8 cellular contexts compared by ENCODE assay signal in genomic region chr4:42397635-42398447, GRCh38. TPM values are rescaled to one million over a fixed set of nuclear protein-coding genes. Genes with fewer than 3 reads are reported as not detected.
DNase-seq lines count a peak whose midpoint lies in the region; ATAC-seq, FAIRE-seq and TF ChIP-seq lines count a peak whose summit lies in the region.

No MANE protein-coding gene starts in this region.

- H3K9ac ChIP-seq in astrocyte (ENCODE audit: low read length) = no peak overlapping the region

- peaks cover 18% of the 10 kb centered on the region for H3K4me1 ChIP-seq in astrocyte (ENCODE audit: insufficient read depth, low read length)

- peak overlapping the region; percentile 86 for H3K4me2 ChIP-seq in astrocyte (ENCODE audit: low read length)

- H3K36me3 ChIP-seq in astrocyte (ENCODE audit: insufficient read depth, low read length) = no peaks in the 10 kb centered on the region

- H3K27ac Mint-ChIP-seq in IgD-negative memory B cell (peak overlapping the region in 1 of 3 donors; percentile 50), astrocyte (ENCODE audit: unreplicated experiment) (no peak overlapping the region)
- no peak overlapping the region for H3K27ac Mint-ChIP-seq in stimulated activated memory B cell treated with anti-CD40 and anti-IgM and Interleukin-4, amounts not matched to agents 10 μg/mL and 1 μg/mL and 100 μg/mL, for 72 hours

- peaks cover 49% of the 10 kb centered on the region for H3K27me3 ChIP-seq in astrocyte (ENCODE audit: insufficient read depth, low read length)

- H3K27me3 Mint-ChIP-seq in IgD-negative memory B cell (peaks cover 49% of the 10 kb centered on the region), astrocyte (ENCODE audit: low read depth, unreplicated experiment) (peaks cover 62% of the 10 kb centered on the region)
- peaks cover 50% of the 10 kb centered on the region for H3K27me3 Mint-ChIP-seq in stimulated activated memory B cell treated with anti-CD40 and anti-IgM and Interleukin-4, amounts not matched to agents 10 μg/mL and 1 μg/mL and 100 μg/mL, for 72 hours

- H3K9me3 ChIP-seq in astrocyte (ENCODE audit: insufficient read depth, low read depth, low read length) = no peaks in the 10 kb centered on the region

- H3K27ac ChIP-seq in astrocyte (ENCODE audit: low read depth, low read length) = no peak overlapping the region

- peak overlapping the region; percentile 53 for H3K4me3 ChIP-seq in astrocyte (ENCODE audit: insufficient read depth, low read depth, low read length)

- H4K20me1 ChIP-seq in astrocyte (ENCODE audit: insufficient read depth, low read length) = no peaks in the 10 kb centered on the region

- peak; percentile 21 for ATAC-seq in GM21423 (IDR thresholded peaks at IDR 0.05; ENCODE audit: unreplicated experiment)
- no peak for ATAC-seq in stimulated activated memory B cell treated with anti-CD40 and anti-IgM and Interleukin-4, amounts not matched to agents 10 μg/mL and 1 μg/mL and 100 μg/mL, for 72 hours

- peak overlapping the region; percentile 83 for H2AFZ ChIP-seq in astrocyte (ENCODE audit: low read depth, low read length)

- TF ChIP-seq CTCF in astrocyte (IDR thresholded peaks at IDR 0.05; ENCODE audit: insufficient read depth, low read depth, low read length) = no peak

- DNase-seq in DMS53 (lab: John Stamatoyannopoulos, UW) (peak; percentile 84), astrocyte (ENCODE audit: low read depth) (peak; percentile 17), islet precursor cell (peak; percentile 66)
- no peak for DNase-seq in activated CD4-positive, CD25-positive, alpha-beta regulatory T cell treated with anti-CD3 and anti-CD28 coated beads, Interleukin-2, amount 50 U/mL, for 72 hours
- DNase-seq in stimulated activated CD4-positive, alpha-beta T cell treated with anti-CD3 and anti-CD28 coated beads, Interleukin-12 subunit alpha, Interleukin-12 subunit beta, amount 100 ng/mL, for 4 hours = no peak

- H3K9me3 Mint-ChIP-seq in IgD-negative memory B cell = no peaks in the 10 kb centered on the region
- no peaks in the 10 kb centered on the region for H3K9me3 Mint-ChIP-seq in astrocyte (ENCODE audit: unreplicated experiment)
- H3K9me3 Mint-ChIP-seq in stimulated activated memory B cell treated with anti-CD40 and anti-IgM and Interleukin-4, amounts not matched to agents 10 μg/mL and 1 μg/mL and 100 μg/mL, for 72 hours = no peaks in the 10 kb centered on the region

- H3K4me1 Mint-ChIP-seq in IgD-negative memory B cell (peaks cover 19 to 27% (median 25%) of the 10 kb centered on the region in 3 donors), astrocyte (ENCODE audit: low read depth, unreplicated experiment) (peaks cover 2% of the 10 kb centered on the region)
- peaks cover 37% of the 10 kb centered on the region for H3K4me1 Mint-ChIP-seq in stimulated activated memory B cell treated with anti-CD40 and anti-IgM and Interleukin-4, amounts not matched to agents 10 μg/mL and 1 μg/mL and 100 μg/mL, for 72 hours

- no peaks in the 10 kb centered on the region for H3K79me2 ChIP-seq in astrocyte (ENCODE audit: insufficient read depth, low read length)

- FAIRE-seq in astrocyte (lab: Jason Lieb, UNC) = no peak

- H3K36me3 Mint-ChIP-seq in IgD-negative memory B cell (peaks cover 3% of the 10 kb centered on the region), astrocyte (ENCODE audit: low read depth, unreplicated experiment) (no peaks in the 10 kb centered on the region)
- H3K36me3 Mint-ChIP-seq in stimulated activated memory B cell treated with anti-CD40 and anti-IgM and Interleukin-4, amounts not matched to agents 10 μg/mL and 1 μg/mL and 100 μg/mL, for 72 hours = no peaks in the 10 kb centered on the region

- H3K4me3 Mint-ChIP-seq in IgD-negative memory B cell = peak overlapping the region; percentile 88 to 94 (median 94)
- H3K4me3 Mint-ChIP-seq in astrocyte (ENCODE audit: unreplicated experiment) = peak overlapping the region; percentile 82
- peak overlapping the region; percentile 78 for H3K4me3 Mint-ChIP-seq in stimulated activated memory B cell treated with anti-CD40 and anti-IgM and Interleukin-4, amounts not matched to agents 10 μg/mL and 1 μg/mL and 100 μg/mL, for 72 hours

RNA-seq across cellular contexts. Expression of gene SHISA3, which starts 0.6 kb away (rescaled TPM):
- 0.53 TPM for polyA plus RNA-seq in IgD-negative memory B cell
- not detected in 2 replicates for total RNA-seq in astrocyte

Comparison
In these comparisons a context has a peak if more than half of its experiments do, and no peak if none do; other contexts are left out.
1. DNase-seq: peak in DMS53 (single experiment), astrocyte (single experiment) and islet precursor cell (single experiment); none in activated CD4-positive, CD25-positive, alpha-beta regulatory T cell treated with anti-CD3 and anti-CD28 coated beads, Interleukin-2, amount 50 U/mL, for 72 hours (single experiment) and stimulated activated CD4-positive, alpha-beta T cell treated with anti-CD3 and anti-CD28 coated beads, Interleukin-12 subunit alpha, Interleukin-12 subunit beta, amount 100 ng/mL, for 4 hours (single experiment).
2. Peak in every context shown above with its lines, with median percentiles within 50 percentile points of each other: H3K4me3 Mint-ChIP-seq.